Comparison of ENCODE assay signal across 25 cellular contexts in the genomic region with DNA sequence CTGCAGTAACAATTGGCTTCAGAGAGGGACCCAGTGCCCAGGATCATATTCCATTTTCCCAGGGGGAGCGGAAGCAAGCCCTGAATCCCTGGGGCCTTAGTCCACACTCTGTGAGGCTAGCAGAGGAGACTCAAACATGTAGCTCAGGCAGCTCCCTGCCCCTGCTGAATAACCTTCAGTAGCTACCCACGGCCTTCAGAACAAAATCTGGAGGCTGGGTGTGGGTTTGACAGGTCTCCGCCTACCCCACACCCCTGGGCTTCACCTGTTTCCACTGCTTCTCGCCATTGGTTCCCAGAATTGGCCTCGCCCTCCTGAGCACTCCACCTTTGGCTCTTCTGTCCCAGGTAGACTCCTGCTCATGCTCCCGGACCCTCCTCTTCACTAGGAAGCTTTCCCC.
DNase-seq lines count a peak whose midpoint lies in the region; ATAC-seq, FAIRE-seq and TF ChIP-seq lines count a peak whose summit lies in the region.
"Had no signal": no experiment of that assay in that cellular context is flagged by ENCODE, and none has a peak within 500 bp of the region (broad histone marks: within the 10 kb centered on the region; RNA-seq: fewer than 3 reads in every experiment).

No MANE protein-coding gene starts in this region.

- H3K4me3 Mint-ChIP-seq in T-cell, result no peak overlapping the region
- H3K4me3 Mint-ChIP-seq in activated CD4-positive, alpha-beta memory T cell treated with anti-CD3 and anti-CD28 coated beads, Interleukin-2, amount 10 ng/mL, durations not matched to agents 7 days and 5 days, result no peak overlapping the region
- H3K4me3 Mint-ChIP-seq: B cell; CD8-positive, alpha-beta T cell; IgD-negative memory B cell had no signal

- no peak overlapping the region for H3K27ac Mint-ChIP-seq in T-cell
- H3K27ac Mint-ChIP-seq in activated CD4-positive, alpha-beta memory T cell treated with anti-CD3 and anti-CD28 coated beads, Interleukin-2, amount 10 ng/mL, durations not matched to agents 7 days and 5 days, result no peak overlapping the region
- H3K27ac Mint-ChIP-seq: B cell; CD8-positive, alpha-beta T cell; IgD-negative memory B cell had no signal

- H3K27ac ChIP-seq in angular gyrus (ENCODE audit: low read depth, low read length) (peak overlapping the region; percentile 11), HepG2 (ENCODE audit: extremely low read length, insufficient read depth, low read length) (no peak overlapping the region)
- H3K27ac ChIP-seq: 22Rv1, C4-2B, KMS-11, PC-9, SJSA1 had no signal

- intact Hi-C loops in HepG2 (cut with micrococcal nuclease; ENCODE audit: unreplicated experiment), result no loop called here

- no peaks in the 10 kb centered on the region for H3K9me3 ChIP-seq in HepG2 (ENCODE audit: low read length)
- H3K9me3 ChIP-seq: SJSA1 had no signal

- no peaks in the 10 kb centered on the region for H3K79me2 ChIP-seq in HepG2 (ENCODE audit: insufficient read depth, low read length)

- H3K4me1 ChIP-seq in HepG2 (ENCODE audit: insufficient read depth, low read length), result peaks cover 33% of the 10 kb centered on the region
- H3K4me1 ChIP-seq: SJSA1 had no signal

- no peak for TF ChIP-seq CTCF in HepG2 (CRISPR knock-in tag; IDR thresholded peaks at IDR 0.05)

- peaks cover 24 to 32% of the 10 kb centered on the region in 2 donors for H3K27me3 Mint-ChIP-seq in T-cell
- H3K27me3 Mint-ChIP-seq in activated CD4-positive, alpha-beta memory T cell treated with anti-CD3 and anti-CD28 coated beads, Interleukin-2, amount 10 ng/mL, durations not matched to agents 7 days and 5 days, result peaks cover 9% of the 10 kb centered on the region

- CTCF ChIA-PET in HepG2 (lab: Yijun Ruan, JAX; ENCODE audit: low intra/inter-chr PET ratio, low total read pairs) (no interaction called here), T-cell (lab: Charles Lee) (no interaction called here)
- CTCF ChIA-PET in activated CD4-positive, alpha-beta memory T cell treated with anti-CD3 and anti-CD28 coated beads, Interleukin-2, amount 10 ng/mL, durations not matched to agents 7 days and 5 days (lab: Charles Lee), result interaction anchor here (1.2 kb wide), 1 partner anchor 13 kb away, joined by 3 read pairs; no protein-coding TSS in a partner anchor

- POLR2A ChIA-PET in HepG2 (lab: Yijun Ruan, JAX) (no interaction called here), T-cell (lab: Charles Lee) (interaction anchor here in 1 of 2 donors (0.6 kb wide), 1 partner anchor 1391 kb away, joined by 4 read pairs; no protein-coding TSS in a partner anchor)
- POLR2A ChIA-PET in activated CD4-positive, alpha-beta memory T cell treated with anti-CD3 and anti-CD28 coated beads, Interleukin-2, amount 10 ng/mL, durations not matched to agents 7 days and 5 days (lab: Charles Lee), result no interaction called here

- H3K9ac ChIP-seq in HepG2 (ENCODE audit: insufficient read depth, low read depth, low read length), result no peak overlapping the region
- H3K9ac ChIP-seq: KMS-11 had no signal

- no peaks in the 10 kb centered on the region for H3K36me3 Mint-ChIP-seq in T-cell
- H3K36me3 Mint-ChIP-seq in activated CD4-positive, alpha-beta memory T cell treated with anti-CD3 and anti-CD28 coated beads, Interleukin-2, amount 10 ng/mL, durations not matched to agents 7 days and 5 days (ENCODE audit: low read depth), result no peaks in the 10 kb centered on the region
- H3K36me3 Mint-ChIP-seq: CD8-positive, alpha-beta T cell; IgD-negative memory B cell had no signal

- H3K4me1 Mint-ChIP-seq in T-cell, result peaks cover 20 to 27% (median 21%) of the 10 kb centered on the region in 3 donors
- H3K4me1 Mint-ChIP-seq in activated CD4-positive, alpha-beta memory T cell treated with anti-CD3 and anti-CD28 coated beads, Interleukin-2, amount 10 ng/mL, durations not matched to agents 7 days and 5 days, result peaks cover 23% of the 10 kb centered on the region

- in situ Hi-C loops in HepG2 (cut with HindIII; ENCODE audit: extremely low pct_ligation_motif_present, low pct_unique_long_range_greater_than_20kb), result no loop called here

- H3K36me3 ChIP-seq in HepG2 (replicated peaks in 1 of 2; ENCODE audit: control insufficient read depth in 1 of 2, insufficient read depth in 2 of 2, low read length in 2 of 2), result no peaks in the 10 kb centered on the region
- H3K36me3 ChIP-seq: SJSA1 had no signal

- BruUV-seq in HepG2 (replicated peaks; lab: Mats Ljungman, UMichigan), result no TSS peak

- TF ChIP-seq EP300 in HepG2 (IDR thresholded peaks at IDR 0.05; ENCODE audit: low read depth in 2 of 2, low read length in 2 of 2) (no peak), HepG2 (CRISPR knock-in tag; IDR thresholded peaks at IDR 0.05; ENCODE audit: borderline replicate concordance) (no peak)

- FAIRE-seq in HepG2 (lab: Jason Lieb, UNC), result no peak
- FAIRE-seq: GM18507, H54 had no signal

- H3K4me2 ChIP-seq in HepG2 (ENCODE audit: low read depth, low read length), result no peak overlapping the region
- H3K4me2 ChIP-seq: KMS-11, PC-9 had no signal

- H4K20me1 ChIP-seq in HepG2 (ENCODE audit: insufficient read depth, low read length), result no peaks in the 10 kb centered on the region

- no peak for TF ChIP-seq RAD21 in HepG2 (CRISPR knock-in tag; IDR thresholded peaks at IDR 0.05)

- H2AFZ ChIP-seq in HepG2 (ENCODE audit: low read length), result no peak overlapping the region
- H2AFZ ChIP-seq: PC-9 had no signal

- TF ChIP-seq POLR2A in HepG2 (IDR thresholded peaks at IDR 0.05; ENCODE audit: insufficient read depth in 1 of 2, low read depth in 2 of 2, low read length in 2 of 2), result no peak

- no peaks in the 10 kb centered on the region for H3K9me3 Mint-ChIP-seq in T-cell
- H3K9me3 Mint-ChIP-seq in activated CD4-positive, alpha-beta memory T cell treated with anti-CD3 and anti-CD28 coated beads, Interleukin-2, amount 10 ng/mL, durations not matched to agents 7 days and 5 days, result no peaks in the 10 kb centered on the region
- H3K9me3 Mint-ChIP-seq: CD8-positive, alpha-beta T cell; IgD-negative memory B cell had no signal

- H3K27me3 ChIP-seq in HepG2 (ENCODE audit: control insufficient read depth in 1 of 2, insufficient read depth in 2 of 2, low read length in 2 of 2), result peaks cover 0 to 7% of the 10 kb centered on the region in 2 experiments; a peak in 1 of 5 replicates

- ATAC-seq in HepG2 (peak; percentile 33; the same call in 2 of the 3 replicates), GM21529 (IDR thresholded peaks at IDR 0.05; ENCODE audit: unreplicated experiment) (no peak), T-cell (replicated peaks in 1 of 4) (no peak)
- ATAC-seq: CD8-positive, alpha-beta T cell; Right ventricle myocardium inferior had no signal

- no peak overlapping the region for H3K4me3 ChIP-seq in HepG2 (replicated peaks in 1 of 3; ENCODE audit: insufficient read depth in 1 of 3, low read depth in 2 of 3, low read length in 3 of 3)
- H3K4me3 ChIP-seq: PC-9, SJSA1 had no signal

- DNase-seq in DMS53 (lab: John Stamatoyannopoulos, UW) (peak; percentile 19), DMS53 treated with DMSO at 0.1 percent for 48 hours (lab: John Stamatoyannopoulos, UW; ENCODE audit: unreplicated experiment) (no peak), COLO668 (lab: John Stamatoyannopoulos, UW; ENCODE audit: unreplicated experiment) (peak; percentile 50), HepG2 (ENCODE audit: low spot score) (no peak), T-cell (no peak)
- no peak for DNase-seq in activated CD4-positive, alpha-beta memory T cell treated with anti-CD3 and anti-CD28 coated beads, Interleukin-2, amount 10 ng/mL, durations not matched to agents 7 days and 5 days
- DNase-seq: Calu3; CD8-positive, alpha-beta T cell; DMS153; MM.1S; NCI-H1417 treated with DMSO at 0.1 percent for 48 hours; NCI-H1694 treated with DMSO at 0.1 percent for 48 hours; NCI-H446; PC-9 had no signal

- 39% methylated on average over 6 of the region's 6 CpGs for WGBS in HepG2 (ENCODE audit: low lambda C conversion rate)

TF ChIP-seq in HepG2, 621 proteins besides CTCF, POLR2A, EP300 and RAD21:
- TF ChIP-seq HNF4A (CRISPR knock-in tag; IDR thresholded peaks at IDR 0.05), result no peak
TF ChIP-seq in HepG2: peak in this region for 0.

Comparison
In these comparisons a context has a peak if more than half of its experiments do, and no peak if none do; other contexts are left out.
1. DNase-seq: peak in DMS53 (single experiment) and COLO668 (single experiment); none in DMS53 treated with DMSO at 0.1 percent for 48 hours (single experiment), HepG2 (single experiment), T-cell (0 of 34) and activated CD4-positive, alpha-beta memory T cell treated with anti-CD3 and anti-CD28 coated beads, Interleukin-2, amount 10 ng/mL, durations not matched to agents 7 days and 5 days (single experiment).